1 cellular context compared by ENCODE assay signal in genomic region chr6:135251416-135251815, GRCh38.
TF ChIP-seq lines count a peak whose summit lies in the region.

No MANE protein-coding gene starts in this region.

TF ChIP-seq in HepG2, 621 proteins besides CTCF, POLR2A, EP300 and RAD21 (continued from another document and continues in another):
- TF ChIP-seq TFDP1 (CRISPR knock-in tag; IDR thresholded peaks at IDR 0.05; ENCODE audit: borderline replicate concordance) (no peak), SIX1 (CRISPR knock-in tag; IDR thresholded peaks at IDR 0.05; ENCODE audit: borderline replicate concordance) (peak; percentile 39; the same call in 1 of the 2 replicates), SRSF1 (optimal IDR thresholded peaks at IDR 0.05; ENCODE audit: low read depth, low read length) (no peak), KLF12 (CRISPR knock-in tag; IDR thresholded peaks at IDR 0.05; ENCODE audit: borderline replicate concordance) (no peak), ZNF326 (CRISPR knock-in tag; IDR thresholded peaks at IDR 0.05; ENCODE audit: borderline replicate concordance) (no peak), ATF7 (IDR thresholded peaks at IDR 0.05) (no peak), ATF7 (CRISPR knock-in tag; IDR thresholded peaks at IDR 0.05) (no peak), ZNF781 (CRISPR knock-in tag; IDR thresholded peaks at IDR 0.05; ENCODE audit: borderline replicate concordance, not compliant biosample characterization) (no peak), ADNP (CRISPR knock-in tag; IDR thresholded peaks at IDR 0.05) (no peak), SMAD9 (CRISPR knock-in tag; IDR thresholded peaks at IDR 0.05) (no peak), ZNF616 (CRISPR knock-in tag; IDR thresholded peaks at IDR 0.05; ENCODE audit: low read depth) (no peak), HOXA3 (CRISPR knock-in tag; IDR thresholded peaks at IDR 0.05) (no peak), SOX13 (IDR thresholded peaks at IDR 0.05) (peak; percentile 67), SOX13 (CRISPR knock-in tag; conservative IDR thresholded peaks at IDR 0.05 in 1 of 2, IDR thresholded peaks at IDR 0.05 in 1 of 2) (peak in 1 of 2 experiments; percentile 86; a peak in 2 of 4 replicates), ZBTB7B (CRISPR knock-in tag; IDR thresholded peaks at IDR 0.05) (no peak), SNRNP70 (IDR thresholded peaks at IDR 0.05; ENCODE audit: low read depth, low read length) (no peak), RNF2 (conservative IDR thresholded peaks at IDR 0.05; ENCODE audit: low read depth) (no peak), ZNF598 (CRISPR knock-in tag; IDR thresholded peaks at IDR 0.05; ENCODE audit: borderline replicate concordance) (no peak), IRF2 (CRISPR knock-in tag; IDR thresholded peaks at IDR 0.05) (no peak), ETV5 (CRISPR knock-in tag; IDR thresholded peaks at IDR 0.05; ENCODE audit: borderline replicate concordance) (peak; percentile 37), ZSCAN20 (CRISPR knock-in tag; IDR thresholded peaks at IDR 0.05; ENCODE audit: borderline replicate concordance) (no peak), ZNF430 (CRISPR knock-in tag; IDR thresholded peaks at IDR 0.05) (no peak), ZFY (CRISPR knock-in tag; IDR thresholded peaks at IDR 0.05) (no peak), ZNF280D (CRISPR knock-in tag; IDR thresholded peaks at IDR 0.05) (no peak), SAP130 (CRISPR knock-in tag; IDR thresholded peaks at IDR 0.05; ENCODE audit: low read depth) (peak; percentile 11; the same call in 1 of the 2 replicates), ZNF614 (CRISPR knock-in tag; IDR thresholded peaks at IDR 0.05; ENCODE audit: borderline replicate concordance) (0 out of 2 replicates have a peak, but pooled peaks have one; percentile 26), SALL2 (CRISPR knock-in tag; IDR thresholded peaks at IDR 0.05) (no peak), ZBTB14 (CRISPR knock-in tag; IDR thresholded peaks at IDR 0.05) (no peak), ZNF678 (CRISPR knock-in tag; IDR thresholded peaks at IDR 0.05) (no peak), NFYB (CRISPR knock-in tag; IDR thresholded peaks at IDR 0.05) (no peak), XRCC5 (optimal IDR thresholded peaks at IDR 0.05; ENCODE audit: low read length) (no peak), ZNF33A (CRISPR knock-in tag; IDR thresholded peaks at IDR 0.05; ENCODE audit: borderline replicate concordance) (no peak), SAFB2 (CRISPR knock-in tag; IDR thresholded peaks at IDR 0.05; ENCODE audit: borderline replicate concordance, low read depth) (no peak), ZNF460 (CRISPR knock-in tag; IDR thresholded peaks at IDR 0.05; ENCODE audit: borderline replicate concordance) (no peak), SMAD1 (CRISPR knock-in tag; IDR thresholded peaks at IDR 0.05; ENCODE audit: borderline replicate concordance, low read depth) (no peak), CEBPZ (IDR thresholded peaks at IDR 0.05; ENCODE audit: low read length) (no peak), ZNF766 (CRISPR knock-in tag; IDR thresholded peaks at IDR 0.05; ENCODE audit: borderline replicate concordance) (no peak), TEAD2 (CRISPR knock-in tag; IDR thresholded peaks at IDR 0.05) (no peak), FOXP1 (IDR thresholded peaks at IDR 0.05) (no peak), FOXP1 (CRISPR knock-in tag; IDR thresholded peaks at IDR 0.05) (peak; percentile 40; the same call in 1 of the 2 replicates), TMF1 (CRISPR knock-in tag; IDR thresholded peaks at IDR 0.05; ENCODE audit: low read depth) (no peak)
- TF ChIP-seq, protein P1, sequence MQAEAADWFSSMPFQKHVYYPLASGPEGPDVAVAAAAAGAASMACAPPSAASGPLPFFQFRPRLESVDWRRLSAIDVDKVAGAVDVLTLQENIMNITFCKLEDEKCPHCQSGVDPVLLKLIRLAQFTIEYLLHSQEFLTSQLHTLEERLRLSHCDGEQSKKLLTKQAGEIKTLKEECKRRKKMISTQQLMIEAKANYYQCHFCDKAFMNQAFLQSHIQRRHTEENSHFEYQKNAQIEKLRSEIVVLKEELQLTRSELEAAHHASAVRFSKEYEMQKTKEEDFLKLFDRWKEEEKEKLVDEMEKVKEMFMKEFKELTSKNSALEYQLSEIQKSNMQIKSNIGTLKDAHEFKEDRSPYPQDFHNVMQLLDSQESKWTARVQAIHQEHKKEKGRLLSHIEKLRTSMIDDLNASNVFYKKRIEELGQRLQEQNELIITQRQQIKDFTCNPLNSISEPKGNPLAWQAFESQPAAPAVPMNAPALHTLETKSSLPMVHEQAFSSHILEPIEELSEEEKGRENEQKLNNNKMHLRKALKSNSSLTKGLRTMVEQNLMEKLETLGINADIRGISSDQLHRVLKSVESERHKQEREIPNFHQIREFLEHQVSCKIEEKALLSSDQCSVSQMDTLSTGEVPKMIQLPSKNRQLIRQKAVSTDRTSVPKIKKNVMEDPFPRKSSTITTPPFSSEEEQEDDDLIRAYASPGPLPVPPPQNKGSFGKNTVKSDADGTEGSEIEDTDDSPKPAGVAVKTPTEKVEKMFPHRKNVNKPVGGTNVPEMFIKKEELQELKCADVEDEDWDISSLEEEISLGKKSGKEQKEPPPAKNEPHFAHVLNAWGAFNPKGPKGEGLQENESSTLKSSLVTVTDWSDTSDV (CRISPR knock-in tag; IDR thresholded peaks at IDR 0.05), result no peak
- TF ChIP-seq, protein P2, sequence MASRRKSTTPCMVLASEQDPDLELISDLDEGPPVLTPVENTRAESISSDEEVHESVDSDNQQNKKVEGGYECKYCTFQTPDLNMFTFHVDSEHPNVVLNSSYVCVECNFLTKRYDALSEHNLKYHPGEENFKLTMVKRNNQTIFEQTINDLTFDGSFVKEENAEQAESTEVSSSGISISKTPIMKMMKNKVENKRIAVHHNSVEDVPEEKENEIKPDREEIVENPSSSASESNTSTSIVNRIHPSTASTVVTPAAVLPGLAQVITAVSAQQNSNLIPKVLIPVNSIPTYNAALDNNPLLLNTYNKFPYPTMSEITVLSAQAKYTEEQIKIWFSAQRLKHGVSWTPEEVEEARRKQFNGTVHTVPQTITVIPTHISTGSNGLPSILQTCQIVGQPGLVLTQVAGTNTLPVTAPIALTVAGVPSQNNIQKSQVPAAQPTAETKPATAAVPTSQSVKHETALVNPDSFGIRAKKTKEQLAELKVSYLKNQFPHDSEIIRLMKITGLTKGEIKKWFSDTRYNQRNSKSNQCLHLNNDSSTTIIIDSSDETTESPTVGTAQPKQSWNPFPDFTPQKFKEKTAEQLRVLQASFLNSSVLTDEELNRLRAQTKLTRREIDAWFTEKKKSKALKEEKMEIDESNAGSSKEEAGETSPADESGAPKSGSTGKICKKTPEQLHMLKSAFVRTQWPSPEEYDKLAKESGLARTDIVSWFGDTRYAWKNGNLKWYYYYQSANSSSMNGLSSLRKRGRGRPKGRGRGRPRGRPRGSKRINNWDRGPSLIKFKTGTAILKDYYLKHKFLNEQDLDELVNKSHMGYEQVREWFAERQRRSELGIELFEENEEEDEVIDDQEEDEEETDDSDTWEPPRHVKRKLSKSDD (CRISPR knock-in tag; IDR thresholded peaks at IDR 0.05; ENCODE audit: low read depth), result no peak
- TF ChIP-seq, protein P3, sequence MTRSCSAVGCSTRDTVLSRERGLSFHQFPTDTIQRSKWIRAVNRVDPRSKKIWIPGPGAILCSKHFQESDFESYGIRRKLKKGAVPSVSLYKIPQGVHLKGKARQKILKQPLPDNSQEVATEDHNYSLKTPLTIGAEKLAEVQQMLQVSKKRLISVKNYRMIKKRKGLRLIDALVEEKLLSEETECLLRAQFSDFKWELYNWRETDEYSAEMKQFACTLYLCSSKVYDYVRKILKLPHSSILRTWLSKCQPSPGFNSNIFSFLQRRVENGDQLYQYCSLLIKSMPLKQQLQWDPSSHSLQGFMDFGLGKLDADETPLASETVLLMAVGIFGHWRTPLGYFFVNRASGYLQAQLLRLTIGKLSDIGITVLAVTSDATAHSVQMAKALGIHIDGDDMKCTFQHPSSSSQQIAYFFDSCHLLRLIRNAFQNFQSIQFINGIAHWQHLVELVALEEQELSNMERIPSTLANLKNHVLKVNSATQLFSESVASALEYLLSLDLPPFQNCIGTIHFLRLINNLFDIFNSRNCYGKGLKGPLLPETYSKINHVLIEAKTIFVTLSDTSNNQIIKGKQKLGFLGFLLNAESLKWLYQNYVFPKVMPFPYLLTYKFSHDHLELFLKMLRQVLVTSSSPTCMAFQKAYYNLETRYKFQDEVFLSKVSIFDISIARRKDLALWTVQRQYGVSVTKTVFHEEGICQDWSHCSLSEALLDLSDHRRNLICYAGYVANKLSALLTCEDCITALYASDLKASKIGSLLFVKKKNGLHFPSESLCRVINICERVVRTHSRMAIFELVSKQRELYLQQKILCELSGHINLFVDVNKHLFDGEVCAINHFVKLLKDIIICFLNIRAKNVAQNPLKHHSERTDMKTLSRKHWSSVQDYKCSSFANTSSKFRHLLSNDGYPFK (CRISPR knock-in tag; IDR thresholded peaks at IDR 0.05; ENCODE audit: borderline replicate concordance), result no peak
- TF ChIP-seq, protein P4, sequence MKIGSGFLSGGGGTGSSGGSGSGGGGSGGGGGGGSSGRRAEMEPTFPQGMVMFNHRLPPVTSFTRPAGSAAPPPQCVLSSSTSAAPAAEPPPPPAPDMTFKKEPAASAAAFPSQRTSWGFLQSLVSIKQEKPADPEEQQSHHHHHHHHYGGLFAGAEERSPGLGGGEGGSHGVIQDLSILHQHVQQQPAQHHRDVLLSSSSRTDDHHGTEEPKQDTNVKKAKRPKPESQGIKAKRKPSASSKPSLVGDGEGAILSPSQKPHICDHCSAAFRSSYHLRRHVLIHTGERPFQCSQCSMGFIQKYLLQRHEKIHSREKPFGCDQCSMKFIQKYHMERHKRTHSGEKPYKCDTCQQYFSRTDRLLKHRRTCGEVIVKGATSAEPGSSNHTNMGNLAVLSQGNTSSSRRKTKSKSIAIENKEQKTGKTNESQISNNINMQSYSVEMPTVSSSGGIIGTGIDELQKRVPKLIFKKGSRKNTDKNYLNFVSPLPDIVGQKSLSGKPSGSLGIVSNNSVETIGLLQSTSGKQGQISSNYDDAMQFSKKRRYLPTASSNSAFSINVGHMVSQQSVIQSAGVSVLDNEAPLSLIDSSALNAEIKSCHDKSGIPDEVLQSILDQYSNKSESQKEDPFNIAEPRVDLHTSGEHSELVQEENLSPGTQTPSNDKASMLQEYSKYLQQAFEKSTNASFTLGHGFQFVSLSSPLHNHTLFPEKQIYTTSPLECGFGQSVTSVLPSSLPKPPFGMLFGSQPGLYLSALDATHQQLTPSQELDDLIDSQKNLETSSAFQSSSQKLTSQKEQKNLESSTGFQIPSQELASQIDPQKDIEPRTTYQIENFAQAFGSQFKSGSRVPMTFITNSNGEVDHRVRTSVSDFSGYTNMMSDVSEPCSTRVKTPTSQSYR (CRISPR knock-in tag; IDR thresholded peaks at IDR 0.05; ENCODE audit: borderline replicate concordance), result peak; percentile 5; the same call in 1 of the 2 replicates
